8 cellular contexts compared by ENCODE assay signal in genomic region chr11:73350908-73351636, GRCh38. TPM values are rescaled to one million over a fixed set of nuclear protein-coding genes. Genes with fewer than 3 reads are reported as not detected.
A peak's percentile ranks its signal among the peaks of the same experiment; 100 is the strongest.
DNase-seq lines count a peak whose midpoint lies in the region; ATAC-seq, FAIRE-seq and TF ChIP-seq lines count a peak whose summit lies in the region.

No MANE protein-coding gene starts in this region.

- H3K36me3 ChIP-seq in keratinocyte (ENCODE audit: control insufficient read depth in 2 of 2, extremely low read depth in 1 of 2, insufficient read depth in 2 of 2, low read length in 2 of 2): peaks cover 0 to 1% of the 10 kb centered on the region in 2 experiments

- no peaks in the 10 kb centered on the region for H3K9me1 ChIP-seq in keratinocyte (ENCODE audit: control insufficient read depth, extremely low read depth, insufficient read depth, low read length)

- FAIRE-seq in keratinocyte (lab: Jason Lieb, UNC): peak; percentile 69

- H3K4me3 Mint-ChIP-seq in MCF 10A (ENCODE audit: unreplicated experiment): no peak overlapping the region

- TF ChIP-seq CTCF in MCF 10A (IDR thresholded peaks at IDR 0.05; ENCODE audit: unreplicated experiment) (peak; percentile 89), keratinocyte (optimal IDR thresholded peaks at IDR 0.05 in 1 of 3, IDR thresholded peaks at IDR 0.05 in 1 of 3, conservative IDR thresholded peaks at IDR 0.05 in 1 of 3; ENCODE audit: extremely low read depth in 1 of 3, insufficient read depth in 2 of 3, low read length in 3 of 3) (peak; percentile 85 to 96 (median 95))

- H3K4me3 ChIP-seq in keratinocyte (ENCODE audit: control insufficient read depth in 2 of 3, extremely low read depth in 1 of 3, insufficient read depth in 2 of 3, low read depth in 1 of 3, low read length in 3 of 3): no peak overlapping the region

- H3K27me3 ChIP-seq in keratinocyte (ENCODE audit: control insufficient read depth, extremely low read depth, insufficient read depth, low read length): no peaks in the 10 kb centered on the region

- no peak overlapping the region for H3K27ac ChIP-seq in keratinocyte (ENCODE audit: control insufficient read depth, insufficient read depth, low read length)

- H3K9ac ChIP-seq in keratinocyte (ENCODE audit: control insufficient read depth, extremely low read depth, insufficient read depth, low read length): no peak overlapping the region

- no peaks in the 10 kb centered on the region for H3K79me2 ChIP-seq in keratinocyte (ENCODE audit: control insufficient read depth, insufficient read depth, low read length)

- no peaks in the 10 kb centered on the region for H3K4me1 Mint-ChIP-seq in MCF 10A (ENCODE audit: insufficient read depth, unreplicated experiment)

- peaks cover 4% of the 10 kb centered on the region for H3K4me1 ChIP-seq in keratinocyte (ENCODE audit: control insufficient read depth, extremely low read depth, insufficient read depth, low read length)

- no TSS peak for BruUV-seq in MCF 10A (replicated peaks; lab: Mats Ljungman, UMichigan)

- no peak overlapping the region for H3K4me2 ChIP-seq in keratinocyte (ENCODE audit: control insufficient read depth, extremely low read depth, insufficient read depth, low read depth, low read length)

- CTCF ChIA-PET in MCF 10A (lab: Yijun Ruan, JAX): interaction anchor here (0.5 to 6.2 kb wide), 60 partner anchors 10 to 1043 kb away, joined by 3 to 62 read pairs (median 5); no protein-coding TSS in a partner anchor

- no peaks in the 10 kb centered on the region for H3K9me3 Mint-ChIP-seq in MCF 10A (ENCODE audit: unreplicated experiment)

- ATAC-seq in GM19328 (IDR thresholded peaks at IDR 0.05; ENCODE audit: unreplicated experiment): no peak

- H4K20me1 ChIP-seq in keratinocyte (ENCODE audit: control insufficient read depth, extremely low read depth, insufficient read depth, low read length): peaks cover 2% of the 10 kb centered on the region

- POLR2A ChIA-PET in MCF 10A (lab: Yijun Ruan, JAX): interaction anchor here (0.7 to 1.2 kb wide), 9 partner anchors 26 to 310 kb away, joined by 3 to 6 read pairs (median 4); no protein-coding TSS in a partner anchor

- DNase-seq in activated gamma-delta T cell treated with Interleukin-2 at 50 U/mL for 16 hours: peak; percentile 41
- no peak for DNase-seq in activated gamma-delta T cell (lab: John Stamatoyannopoulos, UW)
- DNase-seq in NCI-H2081 treated with DMSO at 0.1 percent for 48 hours (lab: John Stamatoyannopoulos, UW): peak; percentile 22
- peak; percentile 49 for DNase-seq in UCSD-AML1 (lab: John Stamatoyannopoulos, UW; ENCODE audit: unreplicated experiment)
- peak; percentile 72 for DNase-seq in MCF 10A (ENCODE audit: unreplicated experiment)
- peak; percentile 28 for DNase-seq in keratinocyte (ENCODE audit: low read depth, low spot score)
- DNase-seq in stimulated activated CD4-positive, alpha-beta T cell treated with anti-CD3 and anti-CD28 coated beads, Interleukin-1b, Interleukin-23, amount 100 ng/mL, for 4 hours (ENCODE audit: low read depth in 2 of 2): peak; percentile 34 to 46

- H3K27ac Mint-ChIP-seq in MCF 10A (ENCODE audit: low read depth, unreplicated experiment): no peak overlapping the region

- dilution Hi-C loops in keratinocyte (cut with MboI; ENCODE audit: extremely low pct_ligation_motif_present, low sequenced_read_pairs): no loop called here

- peaks cover 37% of the 10 kb centered on the region for H3K36me3 Mint-ChIP-seq in MCF 10A (ENCODE audit: insufficient read depth, unreplicated experiment)

- no peak overlapping the region for H2AFZ ChIP-seq in keratinocyte (ENCODE audit: control insufficient read depth, low read length)

- H3K27me3 Mint-ChIP-seq in MCF 10A (ENCODE audit: insufficient read depth, unreplicated experiment): no peaks in the 10 kb centered on the region

- intact Hi-C loops in MCF 10A (cut with micrococcal nuclease): loop anchor here (1.0 kb wide), 2 partner anchors 42 to 310 kb away; no protein-coding TSS in a partner anchor

- no peaks in the 10 kb centered on the region for H3K9me3 ChIP-seq in keratinocyte (ENCODE audit: control insufficient read depth, low read depth, low read length)

RNA-seq across cellular contexts. Expression of gene RELT, which starts 25.1 kb away (rescaled TPM):
- total RNA-seq in MCF 10A (2022): 5.8 and 8.4 TPM in 2 replicates
- 3.4 to 5.0 TPM (median 4.2 TPM) in 3 replicates for polyA plus RNA-seq in keratinocyte
- polyA plus RNA-seq in keratinocyte (2011; ENCODE audit: low read depth): 3.6 TPM
- polyA plus RNA-seq in keratinocyte (2011; cell fraction: cytosol; rRNA removed): 1.9 and 2.9 TPM in 2 replicates
- polyA plus RNA-seq in keratinocyte (2011; cell fraction: nucleus; rRNA removed): 11.2 and 14.1 TPM in 2 replicates
- polyA plus RNA-seq in keratinocyte (2012; ENCODE audit: low replicate concordance): 4.4 and 4.9 TPM in 2 replicates
- polyA minus RNA-seq in keratinocyte: 3.8 to 5.0 TPM (median 4.6 TPM) in 3 replicates
- polyA minus RNA-seq in keratinocyte (2011; cell fraction: cytosol; rRNA and poly(A)+ RNA removed): 5.0 TPM
- 7.8 and 8.4 TPM in 2 replicates for polyA minus RNA-seq in keratinocyte (2011; cell fraction: nucleus; rRNA and poly(A)+ RNA removed)

RNA-seq across cellular contexts. Expression of gene ARHGEF17, which starts 43.0 kb away (rescaled TPM):
- total RNA-seq in MCF 10A (2022): 27.6 and 29.3 TPM in 2 replicates
- 4.2 to 6.4 TPM (median 5.1 TPM) in 3 replicates for polyA plus RNA-seq in keratinocyte
- polyA plus RNA-seq in keratinocyte (2011; ENCODE audit: low read depth): 3.1 TPM
- polyA plus RNA-seq in keratinocyte (2011; cell fraction: cytosol; rRNA removed): 1.9 and 3.7 TPM in 2 replicates
- polyA plus RNA-seq in keratinocyte (2011; cell fraction: nucleus; rRNA removed): 24.9 and 34.1 TPM in 2 replicates
- 4.8 and 6.1 TPM in 2 replicates for polyA plus RNA-seq in keratinocyte (2012; ENCODE audit: low replicate concordance)
- 9.6 to 15.2 TPM (median 13.1 TPM) in 3 replicates for polyA minus RNA-seq in keratinocyte
- polyA minus RNA-seq in keratinocyte (2011; cell fraction: cytosol; rRNA and poly(A)+ RNA removed): 16.5 TPM
- polyA minus RNA-seq in keratinocyte (2011; cell fraction: nucleus; rRNA and poly(A)+ RNA removed): 19.5 and 20.9 TPM in 2 replicates
